ENCODE assay signal across 9 cellular contexts in genomic region chr11:61964941-61965282, GRCh38. TPM values are rescaled to one million over a fixed set of nuclear protein-coding genes. Genes with fewer than 3 reads are reported as not detected.
DNase-seq lines count a peak whose midpoint lies in the region; ATAC-seq and TF ChIP-seq lines count a peak whose summit lies in the region.
"Had no signal": no experiment of that assay in that cellular context is flagged by ENCODE, and none has a peak within 500 bp of the region (broad histone marks: within the 10 kb centered on the region; RNA-seq: fewer than 3 reads in every experiment).

No MANE protein-coding gene starts in this region.

- no peak overlapping the region for H3K27ac Mint-ChIP-seq in activated T-helper 1 cell treated with anti-CD3 and anti-CD28 coated beads, Interleukin-12 subunit alpha, Interleukin-12 subunit beta, Interleukin-2, Interleukin-4 antibody, amounts not matched to agents 30 ng/mL and 10 ng/mL and 1 ng/mL, durations not matched to agents 14 hours and 24 hours and 36 hours

- H2AFZ ChIP-seq in GM23248 = no peak overlapping the region
- no peak overlapping the region for H2AFZ ChIP-seq in smooth muscle cell (ENCODE audit: low read depth)

- H3K79me2 ChIP-seq in GM23248 (ENCODE audit: insufficient read depth) (peaks cover 43% of the 10 kb centered on the region), smooth muscle cell (ENCODE audit: low read depth) (peaks cover 27% of the 10 kb centered on the region)

- H3F3A ChIP-seq in GM23248 (ENCODE audit: insufficient read depth) (peaks cover 81% of the 10 kb centered on the region), smooth muscle cell (ENCODE audit: low read depth) (peaks cover 37% of the 10 kb centered on the region)

- H3K9me3 Mint-ChIP-seq in activated T-helper 1 cell treated with anti-CD3 and anti-CD28 coated beads, Interleukin-12 subunit alpha, Interleukin-12 subunit beta, Interleukin-2, Interleukin-4 antibody, amounts not matched to agents 30 ng/mL and 10 ng/mL and 1 ng/mL, durations not matched to agents 14 hours and 24 hours and 36 hours = no peaks in the 10 kb centered on the region

- H3K9ac ChIP-seq in GM23248 (peak overlapping the region; percentile 97), smooth muscle cell (ENCODE audit: low read depth) (no peak overlapping the region)

- ATAC-seq in right cardiac atrium = no peak
- ATAC-seq in GM21423 (IDR thresholded peaks at IDR 0.05; ENCODE audit: unreplicated experiment) = no peak
- ATAC-seq in HG02763 (IDR thresholded peaks at IDR 0.05; ENCODE audit: unreplicated experiment) = no peak

- H3K4me2 ChIP-seq in GM23248 (ENCODE audit: unreplicated experiment) = peak overlapping the region; percentile 96
- H3K4me2 ChIP-seq in smooth muscle cell = peak overlapping the region; percentile 87

- H3K9me3 ChIP-seq in GM23248 (ENCODE audit: low read depth) (no peaks in the 10 kb centered on the region), right cardiac atrium (ENCODE audit: control insufficient read depth, low read length) (no peaks in the 10 kb centered on the region), smooth muscle cell (replicated peaks; ENCODE audit: low read depth) (no peaks in the 10 kb centered on the region)

- peaks cover 41% of the 10 kb centered on the region for H3K4me1 ChIP-seq in GM23248 (ENCODE audit: insufficient read depth)
- H3K4me1 ChIP-seq in right cardiac atrium (ENCODE audit: control insufficient read depth, insufficient read depth, low read length) = peaks cover 28% of the 10 kb centered on the region
- H3K4me1 ChIP-seq in smooth muscle cell (ENCODE audit: low read depth) = peaks cover 25% of the 10 kb centered on the region

- H3K36me3 ChIP-seq in GM23248 (ENCODE audit: low read depth) = peaks cover 29% of the 10 kb centered on the region
- no peaks in the 10 kb centered on the region for H3K36me3 ChIP-seq in smooth muscle cell (ENCODE audit: low read depth)

- H3K27me3 Mint-ChIP-seq in activated T-helper 1 cell treated with anti-CD3 and anti-CD28 coated beads, Interleukin-12 subunit alpha, Interleukin-12 subunit beta, Interleukin-2, Interleukin-4 antibody, amounts not matched to agents 30 ng/mL and 10 ng/mL and 1 ng/mL, durations not matched to agents 14 hours and 24 hours and 36 hours (ENCODE audit: insufficient read depth) = peaks cover 3% of the 10 kb centered on the region

- CTCF ChIA-PET in GM10248 (lab: Yijun Ruan, JAX) = interaction anchor here (1.3 to 1.9 kb wide), 3 partner anchors 17 to 117 kb away, joined by 4 to 12 read pairs (median 7); no protein-coding TSS in a partner anchor

- peaks cover 16% of the 10 kb centered on the region for H4K20me1 ChIP-seq in GM23248 (ENCODE audit: insufficient read depth)
- H4K20me1 ChIP-seq in smooth muscle cell (ENCODE audit: low read depth) = peaks cover 59% of the 10 kb centered on the region

- H3K36me3 Mint-ChIP-seq in activated T-helper 1 cell treated with anti-CD3 and anti-CD28 coated beads, Interleukin-12 subunit alpha, Interleukin-12 subunit beta, Interleukin-2, Interleukin-4 antibody, amounts not matched to agents 30 ng/mL and 10 ng/mL and 1 ng/mL, durations not matched to agents 14 hours and 24 hours and 36 hours (ENCODE audit: low read depth) = peaks cover 32% of the 10 kb centered on the region

- WGBS in GM23248 (ENCODE audit: low coverage in 1 of 2, low lambda C conversion rate in 2 of 2, missing lambda C conversion rate in 2 of 2), 2 experiments = 30 to 39% methylated on average over 2 of the region's 2 CpGs
- 61% methylated on average over 2 of the region's 2 CpGs for WGBS in right cardiac atrium
- 86% methylated on average over 2 of the region's 2 CpGs for WGBS in smooth muscle cell (ENCODE audit: low lambda C conversion rate)

- H3K4me3 ChIP-seq in GM23248 (peak overlapping the region; percentile 98), right cardiac atrium (ENCODE audit: low read length) (peak overlapping the region; percentile 96), smooth muscle cell (peak overlapping the region; percentile 93)

- H3K27me3 ChIP-seq in GM23248 (replicated peaks; ENCODE audit: insufficient read depth) = no peaks in the 10 kb centered on the region
- no peaks in the 10 kb centered on the region for H3K27me3 ChIP-seq in right cardiac atrium (ENCODE audit: control insufficient read depth, insufficient read depth)
- no peaks in the 10 kb centered on the region for H3K27me3 ChIP-seq in smooth muscle cell (ENCODE audit: low read depth)

- DNase-seq in GM23248 (no peak), right cardiac atrium (no peak), smooth muscle cell (lab: John Stamatoyannopoulos, UW; ENCODE audit: unreplicated experiment) (no peak), cortex of kidney (lab: John Stamatoyannopoulos, UW) (no peak), GM10248 (ENCODE audit: extremely low spot score) (no peak)
- no peak for DNase-seq in activated T-helper 1 cell treated with anti-CD3 and anti-CD28 coated beads, Interleukin-12 subunit alpha, Interleukin-12 subunit beta, Interleukin-2, Interleukin-4 antibody, amounts not matched to agents 30 ng/mL and 10 ng/mL and 1 ng/mL, durations not matched to agents 14 hours and 24 hours and 36 hours (ENCODE audit: low spot score)
- DNase-seq: NCI-H524 had no signal

- in situ Hi-C loops in GM23248 (cut with MboI) = no loop called here

- TF ChIP-seq CTCF in smooth muscle cell (IDR thresholded peaks at IDR 0.05; ENCODE audit: borderline replicate concordance, insufficient read depth, poor library complexity, severe bottlenecking) = no peak
- TF ChIP-seq CTCF in GM10248 (IDR thresholded peaks at IDR 0.05; ENCODE audit: control extremely low read depth, extremely low read depth, low read depth, missing control alignments) = no peak

- intact Hi-C loops in activated T-helper 1 cell treated with anti-CD3 and anti-CD28 coated beads, Interleukin-12 subunit alpha, Interleukin-12 subunit beta, Interleukin-2, Interleukin-4 antibody, amounts not matched to agents 30 ng/mL and 10 ng/mL and 1 ng/mL, durations not matched to agents 14 hours and 24 hours and 36 hours (cut with micrococcal nuclease) = loop anchor here (5.0 kb wide), 5 partner anchors 142 to 592 kb away; partner anchors contain the start of genes FADS1 and INCENP
- intact Hi-C loops in right cardiac atrium (cut with DNase I) = no loop called here

- peaks cover 42% of the 10 kb centered on the region for H3K4me1 Mint-ChIP-seq in activated T-helper 1 cell treated with anti-CD3 and anti-CD28 coated beads, Interleukin-12 subunit alpha, Interleukin-12 subunit beta, Interleukin-2, Interleukin-4 antibody, amounts not matched to agents 30 ng/mL and 10 ng/mL and 1 ng/mL, durations not matched to agents 14 hours and 24 hours and 36 hours (ENCODE audit: low read depth)

- POLR2A ChIA-PET in GM10248 (lab: Yijun Ruan, JAX) = interaction anchor here (1.5 to 3.5 kb wide), 3 partner anchors 14 to 150 kb away, joined by 4 to 16 read pairs (median 5); no protein-coding TSS in a partner anchor

- H3K27ac ChIP-seq in GM23248 = peak overlapping the region; percentile 99
- no peak overlapping the region for H3K27ac ChIP-seq in right cardiac atrium (ENCODE audit: low read length)
- H3K27ac ChIP-seq in smooth muscle cell (ENCODE audit: low read depth) = peak overlapping the region; percentile 97

- no peaks in the 10 kb centered on the region for H3K9me2 ChIP-seq in GM23248 (ENCODE audit: insufficient read depth)

- H3K4me3 Mint-ChIP-seq in activated T-helper 1 cell treated with anti-CD3 and anti-CD28 coated beads, Interleukin-12 subunit alpha, Interleukin-12 subunit beta, Interleukin-2, Interleukin-4 antibody, amounts not matched to agents 30 ng/mL and 10 ng/mL and 1 ng/mL, durations not matched to agents 14 hours and 24 hours and 36 hours = peak overlapping the region; percentile 89

RNA-seq across cellular contexts. Expression of gene FTH1, which starts 2.5 kb away (rescaled TPM):
- 393 and 473 TPM in 2 replicates for total RNA-seq in GM23248 (2014; rRNA removed; shearing (Covaris generic))
- 10,305 and 10,611 TPM in 2 replicates for polyA plus RNA-seq in GM23248 (2016; fragmentation: Nextera tagmentation; extraction: Ambion mirVana)
- 566 and 580 TPM in 2 replicates for total RNA-seq in activated T-helper 1 cell treated with anti-CD3 and anti-CD28 coated beads, Interleukin-12 subunit alpha, Interleukin-12 subunit beta, Interleukin-2, Interleukin-4 antibody, amounts not matched to agents 30 ng/mL and 10 ng/mL and 1 ng/mL, durations not matched to agents 14 hours and 24 hours and 36 hours
- 1,000 to 10,000 TPM; 2,632 to 3,447 (median 3,097) TPM for total RNA-seq in right cardiac atrium
- 3,090 TPM for polyA plus RNA-seq in right cardiac atrium
- 903 and 1,173 TPM in 2 replicates for total RNA-seq in smooth muscle cell
- polyA plus RNA-seq in smooth muscle cell = 6,048 and 7,176 TPM in 2 replicates

RNA-seq across cellular contexts. Expression of gene BEST1, which starts 14.8 kb away (rescaled TPM):
- 4.7 and 5.1 TPM in 2 replicates for total RNA-seq in GM23248 (2014; rRNA removed; shearing (Covaris generic))
- 3.1 and 3.9 TPM in 2 replicates for polyA plus RNA-seq in GM23248 (2016; fragmentation: Nextera tagmentation; extraction: Ambion mirVana)
- 0.29 TPM in 1 of 2 replicates, not detected in the other for total RNA-seq in activated T-helper 1 cell treated with anti-CD3 and anti-CD28 coated beads, Interleukin-12 subunit alpha, Interleukin-12 subunit beta, Interleukin-2, Interleukin-4 antibody, amounts not matched to agents 30 ng/mL and 10 ng/mL and 1 ng/mL, durations not matched to agents 14 hours and 24 hours and 36 hours
- total RNA-seq in right cardiac atrium = 1 to 10 TPM; 2.9 to 4.6 (median 3.2) TPM
- 4.6 TPM for polyA plus RNA-seq in right cardiac atrium
- 2.4 and 2.6 TPM in 2 replicates for total RNA-seq in smooth muscle cell
- 1.6 and 2.8 TPM in 2 replicates for polyA plus RNA-seq in smooth muscle cell

RNA-seq across cellular contexts. Expression of gene RAB3IL1, which starts 47.5 kb away (rescaled TPM):
- total RNA-seq in GM23248 (2014; rRNA removed; shearing (Covaris generic)) = 6.6 and 7.5 TPM in 2 replicates
- polyA plus RNA-seq in GM23248 (2016; fragmentation: Nextera tagmentation; extraction: Ambion mirVana) (2.8 and 3.3 TPM in 2 replicates), right cardiac atrium (9.7 TPM), smooth muscle cell (9.8 and 11.6 TPM in 2 replicates)
- 0.23 and 0.24 TPM in 2 replicates for total RNA-seq in activated T-helper 1 cell treated with anti-CD3 and anti-CD28 coated beads, Interleukin-12 subunit alpha, Interleukin-12 subunit beta, Interleukin-2, Interleukin-4 antibody, amounts not matched to agents 30 ng/mL and 10 ng/mL and 1 ng/mL, durations not matched to agents 14 hours and 24 hours and 36 hours
- total RNA-seq in right cardiac atrium (10 to 100 TPM; 12.0 to 18.9 (median 14.9) TPM), smooth muscle cell (4.8 and 4.9 TPM in 2 replicates)
